In genomic region chr3:111617912-111618601, GRCh38 we compare ENCODE assay signal across 20 cellular contexts. TPM values are rescaled to one million over a fixed set of nuclear protein-coding genes. Genes with fewer than 3 reads are reported as not detected.
A peak's percentile ranks its signal among the peaks of the same experiment; 100 is the strongest.
DNase-seq lines count a peak whose midpoint lies in the region; ATAC-seq, FAIRE-seq and TF ChIP-seq lines count a peak whose summit lies in the region.
"Had no signal": no experiment of that assay in that cellular context is flagged by ENCODE, and none has a peak within 500 bp of the region (broad histone marks: within the 10 kb centered on the region; RNA-seq: fewer than 3 reads in every experiment).

No MANE protein-coding gene starts in this region.

- H3K36me3 ChIP-seq in lower lobe of right lung, result no peaks in the 10 kb centered on the region
- H3K36me3 ChIP-seq: cardiac muscle cell, Peyer's patch had no signal

- no peaks in the 10 kb centered on the region for H3K27me3 Mint-ChIP-seq in activated naive CD4-positive, alpha-beta T cell treated with anti-CD3 and anti-CD28 coated beads for 36 hours (ENCODE audit: low read depth)
- no peaks in the 10 kb centered on the region for H3K27me3 Mint-ChIP-seq in activated CD4-positive, alpha-beta memory T cell treated with anti-CD3 and anti-CD28 coated beads, Interleukin-2, amount 10 ng/mL, durations not matched to agents 7 days and 5 days
- H3K27me3 Mint-ChIP-seq: IgD-negative memory B cell had no signal

- FAIRE-seq in GM19239 (lab: Jason Lieb, UNC), result no peak
- FAIRE-seq: D721Med, small intestine had no signal

- H3K4me3 ChIP-seq in fibroblast of the aortic adventitia (ENCODE audit: low read depth, low read length), result no peak overlapping the region
- no peak overlapping the region for H3K4me3 ChIP-seq in lower lobe of right lung
- H3K4me3 ChIP-seq: cardiac muscle cell, Peyer's patch had no signal

- no peak for DNase-seq in activated naive CD4-positive, alpha-beta T cell treated with anti-CD3 and anti-CD28 coated beads for 36 hours
- no peak for DNase-seq in activated naive CD4-positive, alpha-beta T cell (lab: John Stamatoyannopoulos, UW)
- DNase-seq in activated CD4-positive, alpha-beta memory T cell treated with anti-CD3 and anti-CD28 coated beads, Interleukin-2, amount 10 ng/mL, durations not matched to agents 7 days and 5 days, result no peak
- DNase-seq in fibroblast of the aortic adventitia (ENCODE audit: low read depth) (peak; percentile 22), stromal cell of bone marrow (ENCODE audit: low read depth) (peak; percentile 9), GM19239 (ENCODE audit: insufficient read length, low spot score) (no peak), lower lobe of right lung (no peak)
- DNase-seq: activated gamma-delta T cell treated with Interleukin-2 at 50 U/mL for 16 hours, hypothalamus, left colon, NCI-H1092, NCI-H2107, NCI-H748 treated with DMSO at 0.1 percent for 48 hours, Peyer's patch, small intestine had no signal

- H3K9me3 Mint-ChIP-seq in activated naive CD4-positive, alpha-beta T cell treated with anti-CD3 and anti-CD28 coated beads for 36 hours, result no peaks in the 10 kb centered on the region
- no peaks in the 10 kb centered on the region for H3K9me3 Mint-ChIP-seq in activated CD4-positive, alpha-beta memory T cell treated with anti-CD3 and anti-CD28 coated beads, Interleukin-2, amount 10 ng/mL, durations not matched to agents 7 days and 5 days
- H3K9me3 Mint-ChIP-seq: IgD-negative memory B cell had no signal

- TF ChIP-seq CTCF in fibroblast of the aortic adventitia (IDR thresholded peaks at IDR 0.05; ENCODE audit: insufficient read depth, low read length), result no peak
- no peak for TF ChIP-seq CTCF in lower lobe of right lung (IDR thresholded peaks at IDR 0.05)

- peaks cover 64% of the 10 kb centered on the region for H3K4me1 Mint-ChIP-seq in activated naive CD4-positive, alpha-beta T cell treated with anti-CD3 and anti-CD28 coated beads for 36 hours (ENCODE audit: low read depth)
- H3K4me1 Mint-ChIP-seq in activated CD4-positive, alpha-beta memory T cell treated with anti-CD3 and anti-CD28 coated beads, Interleukin-2, amount 10 ng/mL, durations not matched to agents 7 days and 5 days, result peaks cover 51% of the 10 kb centered on the region

- ATAC-seq in lower lobe of right lung, result no peak
- no peak for ATAC-seq in GM19351 (IDR thresholded peaks at IDR 0.05; ENCODE audit: unreplicated experiment)
- ATAC-seq: activated CD4-positive, CD25-positive, alpha-beta regulatory T cell treated with anti-CD3 and anti-CD28 coated beads, Interleukin-2, amount 50 U/mL, for 24 hours; left colon had no signal

- intact Hi-C loops in activated naive CD4-positive, alpha-beta T cell treated with anti-CD3 and anti-CD28 coated beads for 36 hours (cut with micrococcal nuclease), result loop anchor here (2.0 to 10.0 kb wide), 7 partner anchors 49 to 1813 kb away; partner anchors contain the start of gene NECTIN3
- intact Hi-C loops in lower lobe of right lung (cut with DNase I), result no loop called here

- POLR2A ChIA-PET in activated CD4-positive, alpha-beta memory T cell treated with anti-CD3 and anti-CD28 coated beads, Interleukin-2, amount 10 ng/mL, durations not matched to agents 7 days and 5 days (lab: Charles Lee), result interaction anchor here (5.9 kb wide), 1 partner anchor 72 kb away, joined by 75 read pairs; no protein-coding TSS in a partner anchor

- H3K36me3 Mint-ChIP-seq in activated naive CD4-positive, alpha-beta T cell treated with anti-CD3 and anti-CD28 coated beads for 36 hours (ENCODE audit: low read depth), result peaks cover 14% of the 10 kb centered on the region
- peaks cover 71% of the 10 kb centered on the region for H3K36me3 Mint-ChIP-seq in activated CD4-positive, alpha-beta memory T cell treated with anti-CD3 and anti-CD28 coated beads, Interleukin-2, amount 10 ng/mL, durations not matched to agents 7 days and 5 days (ENCODE audit: low read depth)

- no peak overlapping the region for H3K27ac ChIP-seq in lower lobe of right lung
- H3K27ac ChIP-seq: cardiac muscle cell had no signal

- peak overlapping the region; percentile 97 for H3K27ac Mint-ChIP-seq in activated naive CD4-positive, alpha-beta T cell treated with anti-CD3 and anti-CD28 coated beads for 36 hours
- H3K27ac Mint-ChIP-seq in activated CD4-positive, alpha-beta memory T cell treated with anti-CD3 and anti-CD28 coated beads, Interleukin-2, amount 10 ng/mL, durations not matched to agents 7 days and 5 days, result peak overlapping the region; percentile 58

- no peak overlapping the region for H3K4me3 Mint-ChIP-seq in activated naive CD4-positive, alpha-beta T cell treated with anti-CD3 and anti-CD28 coated beads for 36 hours
- no peak overlapping the region for H3K4me3 Mint-ChIP-seq in activated CD4-positive, alpha-beta memory T cell treated with anti-CD3 and anti-CD28 coated beads, Interleukin-2, amount 10 ng/mL, durations not matched to agents 7 days and 5 days
- H3K4me3 Mint-ChIP-seq: IgD-negative memory B cell had no signal

- CTCF ChIA-PET in activated naive CD4-positive, alpha-beta T cell treated with anti-CD3 and anti-CD28 coated beads for 36 hours (lab: Charles Lee), result interaction anchor here (0.7 to 5.9 kb wide), 14 partner anchors 11 to 361 kb away, joined by 3 to 97 read pairs (median 8); partner anchors contain the start of genes ABHD10 and ZBED2
- CTCF ChIA-PET in activated CD4-positive, alpha-beta memory T cell treated with anti-CD3 and anti-CD28 coated beads, Interleukin-2, amount 10 ng/mL, durations not matched to agents 7 days and 5 days (lab: Charles Lee), result interaction anchor here (0.7 to 3.4 kb wide), 5 partner anchors 16 to 100 kb away, joined by 5 to 35 read pairs (median 7); partner anchors contain the start of gene ZBED2

- H3K9me3 ChIP-seq in lower lobe of right lung, result no peaks in the 10 kb centered on the region
- H3K9me3 ChIP-seq: Peyer's patch had no signal

- H3K4me1 ChIP-seq in lower lobe of right lung, result no peaks in the 10 kb centered on the region

- H3K27me3 ChIP-seq in lower lobe of right lung (ENCODE audit: low read depth), result no peaks in the 10 kb centered on the region
- H3K27me3 ChIP-seq: cardiac muscle cell, Peyer's patch had no signal

RNA-seq across cellular contexts. Expression of gene ZBED2, which starts 22.9 kb away (rescaled TPM):
- total RNA-seq in activated naive CD4-positive, alpha-beta T cell treated with anti-CD3 and anti-CD28 coated beads for 36 hours, result 100 to 1,000 TPM; 394 to 397 TPM
- 10 to 100 TPM; 36.6 to 38.7 TPM for total RNA-seq in activated CD4-positive, alpha-beta memory T cell treated with anti-CD3 and anti-CD28 coated beads, Interleukin-2, amount 10 ng/mL, durations not matched to agents 7 days and 5 days
- 0.09 TPM in 1 of 2 replicates, not detected in the other for total RNA-seq in fibroblast of the aortic adventitia (ENCODE audit: low replicate concordance)
- 8.2 TPM for total RNA-seq in lower lobe of right lung
- total RNA-seq: cardiac muscle cell, left colon, Peyer's patch had no signal

RNA-seq across cellular contexts. Expression of gene PLCXD2, which starts 56.4 kb away (rescaled TPM):
- 10 to 100 TPM; 12.5 to 12.6 TPM for total RNA-seq in activated naive CD4-positive, alpha-beta T cell treated with anti-CD3 and anti-CD28 coated beads for 36 hours
- 10 to 100 TPM; 12.1 to 13.2 TPM for total RNA-seq in activated CD4-positive, alpha-beta memory T cell treated with anti-CD3 and anti-CD28 coated beads, Interleukin-2, amount 10 ng/mL, durations not matched to agents 7 days and 5 days
- 3.2 TPM in 1 of 2 replicates, not detected in the other for total RNA-seq in fibroblast of the aortic adventitia (ENCODE audit: low replicate concordance)
- 8.0 TPM for total RNA-seq in lower lobe of right lung

Comparison
In these comparisons a context has a peak if more than half of its experiments do, and no peak if none do; other contexts are left out.
1. DNase-seq: peak in fibroblast of the aortic adventitia (single experiment) and stromal cell of bone marrow (single experiment); none in activated naive CD4-positive, alpha-beta T cell treated with anti-CD3 and anti-CD28 coated beads for 36 hours (single experiment), activated naive CD4-positive, alpha-beta T cell (0 of 4), activated CD4-positive, alpha-beta memory T cell treated with anti-CD3 and anti-CD28 coated beads, Interleukin-2, amount 10 ng/mL, durations not matched to agents 7 days and 5 days (single experiment), GM19239 (single experiment) and lower lobe of right lung (single experiment).
2. RNA of gene ZBED2, which starts 22.9 kb away (total RNA-seq): 394 to 397 TPM in activated naive CD4-positive, alpha-beta T cell treated with anti-CD3 and anti-CD28 coated beads for 36 hours; 36.6 to 38.7 TPM in activated CD4-positive, alpha-beta memory T cell treated with anti-CD3 and anti-CD28 coated beads, Interleukin-2, amount 10 ng/mL, durations not matched to agents 7 days and 5 days, 8.2 TPM in lower lobe of right lung (single experiment) and 0.09 TPM in fibroblast of the aortic adventitia; every median in the first group is over 4 times any median in the second.